15 cellular contexts compared by ENCODE assay signal in genomic region chr16:72091217-72091616, GRCh38. TPM values are rescaled to one million over a fixed set of nuclear protein-coding genes. Genes with fewer than 3 reads are reported as not detected.
DNase-seq lines count a peak whose midpoint lies in the region; ATAC-seq and TF ChIP-seq lines count a peak whose summit lies in the region.
"Had no signal": no experiment of that assay in that cellular context is flagged by ENCODE, and none has a peak within 500 bp of the region (broad histone marks: within the 10 kb centered on the region; RNA-seq: fewer than 3 reads in every experiment).

No MANE protein-coding gene starts in this region.

- H3K9me3 Mint-ChIP-seq in T-helper 1 cell treated with Interleukin-12 subunit alpha and Interleukin-12 subunit beta and Interleukin-4 antibody, amounts not matched to agents 30 μg/mL and 1 μg/mL, for 36 hours: no peaks in the 10 kb centered on the region
- H3K9me3 Mint-ChIP-seq in brain: no peaks in the 10 kb centered on the region
- H3K9me3 Mint-ChIP-seq in natural killer cell treated with Interleukin-12 subunit alpha and Interleukin-12 subunit beta and Interleukin-15 and Interleukin-18, amount 100 ng/mL, for 72 hours: no peaks in the 10 kb centered on the region

- TF ChIP-seq CTCF in NB4 (IDR thresholded peaks at IDR 0.05; ENCODE audit: low read depth, low read length): no peak
- TF ChIP-seq CTCF in brain (conservative IDR thresholded peaks at IDR 0.05): no peak

- peaks cover 29% of the 10 kb centered on the region for H3K36me3 Mint-ChIP-seq in T-helper 1 cell treated with Interleukin-12 subunit alpha and Interleukin-12 subunit beta and Interleukin-4 antibody, amounts not matched to agents 30 μg/mL and 1 μg/mL, for 36 hours (ENCODE audit: low read depth)
- H3K36me3 Mint-ChIP-seq in brain: peaks cover 44% of the 10 kb centered on the region
- H3K36me3 Mint-ChIP-seq in natural killer cell treated with Interleukin-12 subunit alpha and Interleukin-12 subunit beta and Interleukin-15 and Interleukin-18, amount 100 ng/mL, for 72 hours: peaks cover 34% of the 10 kb centered on the region

- in situ Hi-C loops in ACHN (cut with HindIII; ENCODE audit: low pct_ligation_motif_present, low pct_unique_long_range_greater_than_20kb, low sequenced_read_pairs): no loop called here

- peaks cover 34% of the 10 kb centered on the region for H3K4me1 Mint-ChIP-seq in T-helper 1 cell treated with Interleukin-12 subunit alpha and Interleukin-12 subunit beta and Interleukin-4 antibody, amounts not matched to agents 30 μg/mL and 1 μg/mL, for 36 hours (ENCODE audit: low read depth)
- peaks cover 52% of the 10 kb centered on the region for H3K4me1 Mint-ChIP-seq in brain
- peaks cover 51% of the 10 kb centered on the region in 2 donors for H3K4me1 Mint-ChIP-seq in natural killer cell treated with Interleukin-12 subunit alpha and Interleukin-12 subunit beta and Interleukin-15 and Interleukin-18, amount 100 ng/mL, for 72 hours (ENCODE audit: low read depth in 2 of 2)

- no peak for TF ChIP-seq POLR2A in NB4 (IDR thresholded peaks at IDR 0.05; ENCODE audit: extremely low read depth, insufficient read length)

- no peaks in the 10 kb centered on the region for H3K27me3 Mint-ChIP-seq in T-helper 1 cell treated with Interleukin-12 subunit alpha and Interleukin-12 subunit beta and Interleukin-4 antibody, amounts not matched to agents 30 μg/mL and 1 μg/mL, for 36 hours (ENCODE audit: low read depth)
- peaks cover 21% of the 10 kb centered on the region for H3K27me3 Mint-ChIP-seq in brain
- H3K27me3 Mint-ChIP-seq in natural killer cell treated with Interleukin-12 subunit alpha and Interleukin-12 subunit beta and Interleukin-15 and Interleukin-18, amount 100 ng/mL, for 72 hours: no peaks in the 10 kb centered on the region

- H3K4me3 ChIP-seq in NB4 (ENCODE audit: low read depth, low read length): peak overlapping the region; percentile 3
- H3K4me3 ChIP-seq: smooth muscle cell had no signal

- H3K27ac Mint-ChIP-seq in T-helper 1 cell treated with Interleukin-12 subunit alpha and Interleukin-12 subunit beta and Interleukin-4 antibody, amounts not matched to agents 30 μg/mL and 1 μg/mL, for 36 hours: peak overlapping the region; percentile 50
- H3K27ac Mint-ChIP-seq in brain: peak overlapping the region in 4 of 5 experiments; percentile 9 to 74 (median 32)
- peak overlapping the region; percentile 94 to 96 for H3K27ac Mint-ChIP-seq in natural killer cell treated with Interleukin-12 subunit alpha and Interleukin-12 subunit beta and Interleukin-15 and Interleukin-18, amount 100 ng/mL, for 72 hours

- H3K4me3 Mint-ChIP-seq in T-helper 1 cell treated with Interleukin-12 subunit alpha and Interleukin-12 subunit beta and Interleukin-4 antibody, amounts not matched to agents 30 μg/mL and 1 μg/mL, for 36 hours: peak overlapping the region; percentile 17
- peak overlapping the region; percentile 98 to 99 (median 99) for H3K4me3 Mint-ChIP-seq in brain
- H3K4me3 Mint-ChIP-seq in natural killer cell treated with Interleukin-12 subunit alpha and Interleukin-12 subunit beta and Interleukin-15 and Interleukin-18, amount 100 ng/mL, for 72 hours: peak overlapping the region; percentile 97

- no peak for ATAC-seq in natural killer cell treated with Interleukin-12 subunit alpha and Interleukin-12 subunit beta and Interleukin-15 and Interleukin-18, amount 100 ng/mL, for 72 hours
- no peak for ATAC-seq in HG02763 (IDR thresholded peaks at IDR 0.05; ENCODE audit: unreplicated experiment)

- no peak for DNase-seq in T-helper 1 cell
- DNase-seq in NB4 (ENCODE audit: low read depth): no peak
- no peak for DNase-seq in natural killer cell treated with Interleukin-12 subunit alpha and Interleukin-12 subunit beta and Interleukin-15 and Interleukin-18, amount 100 ng/mL, for 72 hours (ENCODE audit: low spot score)
- DNase-seq in ACHN: no peak
- DNase-seq in Ammon's horn (ENCODE audit: low spot score): no peak
- DNase-seq: 8988T; activated CD8-positive, alpha-beta memory T cell treated with anti-CD3 and anti-CD28 coated beads, Interleukin-2, amount 50 U/mL, for 4 hours; NCI-H1436; NCI-H524 had no signal

RNA-seq across cellular contexts. Expression of gene TXNL4B, which starts 2.2 kb away (rescaled TPM):
- polyA plus RNA-seq in brain (ENCODE audit: insufficient read depth, low read depth, low replicate concordance): 7.5 TPM
- 10 to 100 TPM; 24.2 to 28.8 TPM for total RNA-seq in natural killer cell treated with Interleukin-12 subunit alpha and Interleukin-12 subunit beta and Interleukin-15 and Interleukin-18, amount 100 ng/mL, for 72 hours

RNA-seq across cellular contexts. Expression of gene DHX38, which starts 2.4 kb away (rescaled TPM):
- polyA plus RNA-seq in brain (ENCODE audit: insufficient read depth, low read depth, low replicate concordance): 44.2 TPM
- total RNA-seq in natural killer cell treated with Interleukin-12 subunit alpha and Interleukin-12 subunit beta and Interleukin-15 and Interleukin-18, amount 100 ng/mL, for 72 hours: 100 to 1,000 TPM; 108 to 121 TPM

RNA-seq across cellular contexts. Expression of gene HPR, which starts 28.2 kb away (rescaled TPM):
- 7.0 TPM for polyA plus RNA-seq in brain (ENCODE audit: insufficient read depth, low read depth, low replicate concordance)
- total RNA-seq in natural killer cell treated with Interleukin-12 subunit alpha and Interleukin-12 subunit beta and Interleukin-15 and Interleukin-18, amount 100 ng/mL, for 72 hours: not detected
- total RNA-seq: kidney epithelial cell, RPMI7951, smooth muscle cell had no signal
- polyA plus RNA-seq: smooth muscle cell had no signal

RNA-seq across cellular contexts. Expression of gene HP, which starts 36.9 kb away (rescaled TPM):
- polyA plus RNA-seq in brain (ENCODE audit: insufficient read depth, low read depth, low replicate concordance): 9.2 TPM
- not detected for total RNA-seq in natural killer cell treated with Interleukin-12 subunit alpha and Interleukin-12 subunit beta and Interleukin-15 and Interleukin-18, amount 100 ng/mL, for 72 hours
- total RNA-seq: kidney epithelial cell, RPMI7951, smooth muscle cell had no signal

Comparison
In these comparisons a context has a peak if more than half of its experiments do, and no peak if none do; other contexts are left out.
1. H3K27ac Mint-ChIP-seq: peak in every context shown above with its lines; median percentile 95 in natural killer cell treated with Interleukin-12 subunit alpha and Interleukin-12 subunit beta and Interleukin-15 and Interleukin-18, amount 100 ng/mL, for 72 hours; 50 in T-helper 1 cell treated with Interleukin-12 subunit alpha and Interleukin-12 subunit beta and Interleukin-4 antibody, amounts not matched to agents 30 μg/mL and 1 μg/mL, for 36 hours; 32 in brain.
2. H3K4me3 Mint-ChIP-seq: peak in every context shown above with its lines; median percentile 99 in brain; 97 in natural killer cell treated with Interleukin-12 subunit alpha and Interleukin-12 subunit beta and Interleukin-15 and Interleukin-18, amount 100 ng/mL, for 72 hours; 17 in T-helper 1 cell treated with Interleukin-12 subunit alpha and Interleukin-12 subunit beta and Interleukin-4 antibody, amounts not matched to agents 30 μg/mL and 1 μg/mL, for 36 hours.